In the genomic region with DNA sequence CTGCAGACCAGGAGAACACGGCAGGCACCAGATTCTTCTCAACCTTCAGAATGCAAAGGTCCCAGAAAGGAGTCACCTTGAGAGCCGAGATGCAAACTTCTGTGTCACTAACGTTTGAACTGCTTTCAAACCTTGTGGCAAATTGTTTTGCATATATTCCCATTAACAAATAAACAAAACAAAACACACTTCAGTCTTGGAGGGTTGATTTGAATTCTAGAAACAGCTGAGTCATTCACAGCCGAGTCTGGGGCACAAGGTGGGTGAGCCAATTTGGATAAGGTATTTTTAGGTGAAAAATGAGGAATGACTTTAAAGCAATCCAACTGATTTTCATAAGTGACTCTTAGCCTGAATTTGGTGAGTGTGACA, we compare ENCODE assay signal across 1 cellular context.
TF ChIP-seq lines count a peak whose summit lies in the region.

No MANE protein-coding gene starts in this region.

TF ChIP-seq in IMR-90, 13 proteins besides CTCF, POLR2A, EP300 and RAD21 (continued from another document):
- TF ChIP-seq CHD1 (IDR thresholded peaks at IDR 0.05; ENCODE audit: low read depth, low read length) = no peak
- TF ChIP-seq MAFK (IDR thresholded peaks at IDR 0.05; ENCODE audit: low read depth, low read length) = peak; percentile 40; the same call in 1 of the 2 replicates
